ENCODE assay signal across 21 cellular contexts in the genomic region with DNA sequence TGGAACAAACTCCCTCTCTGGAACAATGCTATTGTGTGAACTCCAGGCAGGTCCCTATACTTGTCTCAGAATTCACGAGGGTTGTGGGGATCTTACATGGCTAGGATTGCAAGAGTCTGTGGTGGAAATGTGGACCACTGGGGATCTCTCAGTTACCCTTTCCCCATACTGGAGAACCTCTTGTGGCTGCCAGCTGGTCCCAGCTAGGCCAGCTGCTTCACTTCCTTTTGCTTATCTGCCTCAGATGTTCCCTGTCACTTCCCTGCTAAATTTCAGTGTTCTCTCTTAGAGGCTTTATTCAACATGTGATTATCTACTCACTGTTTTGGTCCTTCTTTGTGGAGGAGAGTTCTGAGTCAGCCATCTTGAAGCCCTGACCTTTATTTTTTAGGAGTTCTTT.
DNase-seq lines count a peak whose midpoint lies in the region; ATAC-seq and TF ChIP-seq lines count a peak whose summit lies in the region.
"Had no signal": no experiment of that assay in that cellular context is flagged by ENCODE, and none has a peak within 500 bp of the region (broad histone marks: within the 10 kb centered on the region; RNA-seq: fewer than 3 reads in every experiment).

No MANE protein-coding gene starts in this region.

- WGBS in esophagus squamous epithelium, 2 donors: 78 to 100% methylated on average over 1 of the region's 1 CpG

- peaks cover 0 to 5% (median 0%) of the 10 kb centered on the region in 3 donors for H3K36me3 ChIP-seq in esophagus squamous epithelium
- H3K36me3 ChIP-seq: pancreas had no signal

- no peaks in the 10 kb centered on the region for H3K9me3 Mint-ChIP-seq in endothelial cell (ENCODE audit: unreplicated experiment)

- TF ChIP-seq CTCF in endothelial cell (IDR thresholded peaks at IDR 0.05; ENCODE audit: unreplicated experiment): no peak
- TF ChIP-seq CTCF in esophagus squamous epithelium (IDR thresholded peaks at IDR 0.05): no peak
- TF ChIP-seq CTCF in GM10248 (IDR thresholded peaks at IDR 0.05; ENCODE audit: control extremely low read depth, extremely low read depth, low read depth, missing control alignments): no peak

- DNase-seq in NCI-H82 (lab: John Stamatoyannopoulos, UW): peak; percentile 2
- no peak for DNase-seq in NCI-H82 treated with DMSO at 0.1 percent for 48 hours (lab: John Stamatoyannopoulos, UW; ENCODE audit: unreplicated experiment)
- peak; percentile 3 for DNase-seq in RPMI7951 (ENCODE audit: low read depth)
- DNase-seq in endothelial cell (ENCODE audit: low spot score): no peak
- DNase-seq in esophagus squamous epithelium (lab: John Stamatoyannopoulos, UW): no peak
- DNase-seq in posterior cingulate gyrus: no peak
- no peak for DNase-seq in GM10248 (ENCODE audit: extremely low spot score)
- DNase-seq: activated CD4-positive, alpha-beta memory T cell treated with anti-CD3 and anti-CD28 coated beads for 36 hours; activated T-cell treated with anti-CD3 and anti-CD28 coated beads, Interleukin-2, amount 50 U/mL, for 48 hours; EL; foreskin keratinocyte; left colon; NCI-H1694; NCI-H446; pancreas; small intestine; transverse colon had no signal

- H3K27me3 ChIP-seq in esophagus squamous epithelium: no peaks in the 10 kb centered on the region
- H3K27me3 ChIP-seq: BLaER1, foreskin keratinocyte, pancreas, SJSA1, transverse colon had no signal

- peaks cover 12% of the 10 kb centered on the region for H3K36me3 Mint-ChIP-seq in endothelial cell (ENCODE audit: low read depth, unreplicated experiment)

- no peak overlapping the region for H3K4me3 ChIP-seq in esophagus squamous epithelium
- H3K4me3 ChIP-seq: BLaER1, pancreas, SJSA1, transverse colon had no signal

- no peaks in the 10 kb centered on the region for H3K4me1 ChIP-seq in esophagus squamous epithelium
- H3K4me1 ChIP-seq: BLaER1, pancreas, SJSA1, transverse colon had no signal

- POLR2A ChIA-PET in GM10248 (lab: Yijun Ruan, JAX): no interaction called here

- CTCF ChIA-PET in GM10248 (lab: Yijun Ruan, JAX): no interaction called here

- intact Hi-C loops in esophagus squamous epithelium (cut with DNase I): no loop called here
- intact Hi-C loops in posterior cingulate gyrus (cut with DNase I): no loop called here

- ATAC-seq in GM21447 (IDR thresholded peaks at IDR 0.05; ENCODE audit: unreplicated experiment): no peak
- ATAC-seq: foreskin keratinocyte, left colon, pancreas had no signal

- H3K4me3 Mint-ChIP-seq in endothelial cell (ENCODE audit: unreplicated experiment): no peak overlapping the region
- H3K4me3 Mint-ChIP-seq: activated CD4-positive, alpha-beta memory T cell treated with anti-CD3 and anti-CD28 coated beads for 36 hours had no signal

- no peak for TF ChIP-seq POLR2A in esophagus squamous epithelium (IDR thresholded peaks at IDR 0.05)

- peaks cover 6% of the 10 kb centered on the region for H3K27me3 Mint-ChIP-seq in endothelial cell (ENCODE audit: unreplicated experiment)
- H3K27me3 Mint-ChIP-seq: activated CD4-positive, alpha-beta memory T cell treated with anti-CD3 and anti-CD28 coated beads for 36 hours had no signal

- H3K9me3 ChIP-seq in esophagus squamous epithelium: peaks cover 0 to 4% (median 0%) of the 10 kb centered on the region in 3 donors
- H3K9me3 ChIP-seq: pancreas, SJSA1 had no signal

- peaks cover 4% of the 10 kb centered on the region for H3K4me1 Mint-ChIP-seq in endothelial cell (ENCODE audit: unreplicated experiment)

- H3K27ac ChIP-seq in esophagus squamous epithelium: no peak overlapping the region
- H3K27ac ChIP-seq: BLaER1, foreskin keratinocyte, KMS-11, pancreas, SJSA1, transverse colon had no signal

- peak overlapping the region; percentile 59 for H3K27ac Mint-ChIP-seq in endothelial cell (ENCODE audit: unreplicated experiment)
- H3K27ac Mint-ChIP-seq: activated CD4-positive, alpha-beta memory T cell treated with anti-CD3 and anti-CD28 coated beads for 36 hours had no signal

Comparison
In these comparisons a context has a peak if more than half of its experiments do, and no peak if none do; other contexts are left out.
1. DNase-seq: peak in NCI-H82 (single experiment) and RPMI7951 (single experiment); none in NCI-H82 treated with DMSO at 0.1 percent for 48 hours (single experiment), endothelial cell (single experiment), esophagus squamous epithelium (single experiment), posterior cingulate gyrus (0 of 10) and GM10248 (single experiment).